In genomic region chr3:29317659-29318173, GRCh38 we compare ENCODE assay signal across 23 cellular contexts. TPM values are rescaled to one million over a fixed set of nuclear protein-coding genes. Genes with fewer than 3 reads are reported as not detected.
DNase-seq lines count a peak whose midpoint lies in the region; ATAC-seq, FAIRE-seq and TF ChIP-seq lines count a peak whose summit lies in the region.
"Had no signal": no experiment of that assay in that cellular context is flagged by ENCODE, and none has a peak within 500 bp of the region (broad histone marks: within the 10 kb centered on the region; RNA-seq: fewer than 3 reads in every experiment).

No MANE protein-coding gene starts in this region.

- FAIRE-seq in endometrium (lab: Jason Lieb, UNC): peak; percentile 15
- FAIRE-seq: GM12891, HepG2 had no signal

- H3K4me3 ChIP-seq in cardiac muscle cell: no peak overlapping the region
- H3K4me3 ChIP-seq in thyroid gland (replicated peaks in 1 of 3): no peak overlapping the region
- H3K4me3 ChIP-seq: BLaER1, MG63 had no signal

- no peaks in the 10 kb centered on the region for H3K36me3 ChIP-seq in cardiac muscle cell
- H3K36me3 ChIP-seq in thyroid gland: no peaks in the 10 kb centered on the region
- H3K36me3 ChIP-seq: BLaER1, MG63 had no signal

- H3K27me3 ChIP-seq in cardiac muscle cell (no peaks in the 10 kb centered on the region), thyroid gland (no peaks in the 10 kb centered on the region)
- H3K27me3 ChIP-seq: BLaER1, MG63 had no signal

- ATAC-seq in HG03457 (IDR thresholded peaks at IDR 0.05; ENCODE audit: unreplicated experiment): no peak
- no peak for ATAC-seq in HG02642 (IDR thresholded peaks at IDR 0.05; ENCODE audit: poor library complexity, unreplicated experiment)
- ATAC-seq: CD8-positive, alpha-beta T cell; HepG2 had no signal

- intact Hi-C loops in cardiac septum (cut with DNase I): no loop called here
- intact Hi-C loops in thyroid gland (cut with DNase I): no loop called here

- H3K4me1 ChIP-seq in cardiac muscle cell (ENCODE audit: low read depth) (peaks cover 16% of the 10 kb centered on the region), thyroid gland (peaks cover 48 to 81% of the 10 kb centered on the region in 2 donors)
- H3K4me1 ChIP-seq: BLaER1 had no signal

- TF ChIP-seq CTCF in cardiac muscle cell (IDR thresholded peaks at IDR 0.05; ENCODE audit: low read depth, low read length) (no peak), thyroid gland (IDR thresholded peaks at IDR 0.05) (no peak)

- H3K9me3 ChIP-seq in cardiac muscle cell (ENCODE audit: low read depth) (no peaks in the 10 kb centered on the region), thyroid gland (no peaks in the 10 kb centered on the region)
- H3K9me3 ChIP-seq: BLaER1, MG63 had no signal

- 13 to 14% methylated on average over 1 of the region's 1 CpG for WGBS in thyroid gland, 2 donors

- H3K27ac ChIP-seq in cardiac muscle cell (peak overlapping the region; percentile 4), thyroid gland (peak overlapping the region in 2 of 3 donors; percentile 29 to 53)
- H3K27ac ChIP-seq: BLaER1, KMS-11, RWPE1 had no signal

- TF ChIP-seq POLR2A in thyroid gland (IDR thresholded peaks at IDR 0.05): no peak

- DNase-seq in cardiac muscle cell (ENCODE audit: low read depth in 1 of 2, low spot score in 1 of 2): no peak
- no peak for DNase-seq in cardiac septum (ENCODE audit: low spot score)
- DNase-seq in left kidney (ENCODE audit: low read depth, low spot score): peak; percentile 38
- DNase-seq in thyroid gland: no peak
- no peak for DNase-seq in middle frontal gyrus (ENCODE audit: extremely low spot score, low spot score)
- DNase-seq: CD8-positive, alpha-beta T cell; DND-41; GF-D8; HFFc6; MG63; NCI-H1092; NCI-H2107; NCI-H446 treated with DMSO at 0.1 percent for 48 hours; NK-92 treated with Interleukin-12 subunit alpha and Interleukin-12 subunit beta, amount 100 ng/mL, for 24 hours; OCI-M1 had no signal

RNA-seq across cellular contexts. Expression of gene RBMS3, which starts 36.8 kb away (rescaled TPM):
- total RNA-seq in cardiac muscle cell (17.5 and 20.8 TPM in 2 replicates), cardiac septum (49.0 TPM), thyroid gland (100 to 1,000 TPM; 116 to 171 (median 152) TPM)
- 20.8 and 33.4 TPM in 2 replicates for polyA plus RNA-seq in cardiac muscle cell
- total RNA-seq: HepG2 had no signal
- polyA plus RNA-seq: HepG2 had no signal
